ENCODE assay signal across 24 cellular contexts in the genomic region with DNA sequence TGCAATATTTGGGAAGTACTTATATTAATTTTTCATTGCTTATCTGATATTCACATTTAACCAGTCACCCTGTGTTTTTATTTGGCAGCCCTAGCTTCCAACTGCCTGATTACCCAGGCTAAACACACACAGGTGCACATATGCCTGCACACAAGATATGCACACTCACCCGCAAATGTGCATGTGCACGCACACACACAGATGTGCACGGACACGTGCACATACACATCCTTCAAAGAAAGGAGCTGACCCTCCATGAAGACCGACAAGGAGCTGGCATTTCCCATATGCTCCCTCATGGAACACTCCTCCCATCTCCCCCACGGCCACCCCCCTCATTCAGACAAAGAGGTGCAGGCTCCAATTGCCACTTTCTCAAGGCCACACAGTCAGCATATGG.
"Had no signal": no experiment of that assay in that cellular context is flagged by ENCODE, and none has a peak within 500 bp of the region (broad histone marks: within the 10 kb centered on the region; RNA-seq: fewer than 3 reads in every experiment).

No MANE protein-coding gene starts in this region.

- H3K4me1 ChIP-seq: colonic mucosa, esophagus squamous epithelium, gastrocnemius medialis, heart right ventricle, left lung, lower lobe of right lung had no signal

- H3K36me3 Mint-ChIP-seq: mesothelial cell of epicardium had no signal

- H3K36me3 ChIP-seq: colonic mucosa, esophagus squamous epithelium, gastrocnemius medialis, heart right ventricle, left lung, lower lobe of right lung had no signal

- H3K9me3 Mint-ChIP-seq: dendritic cell treated with granulocyte-macrophage colony-stimulating factor and Interleukin-4, amounts not matched to agents 40 ng/mL and 50 ng/mL, for 4 days; effector memory CD8-positive, alpha-beta T cell; endodermal cell; mesothelial cell of epicardium had no signal

- DNase-seq: colonic mucosa; cortex of kidney; effector CD8-positive, alpha-beta T cell; effector memory CD8-positive, alpha-beta T cell; endodermal cell; erythroblast; esophagus squamous epithelium; foreskin fibroblast; foreskin melanocyte; gastrocnemius medialis; heart right ventricle; hippocampal formation; left cardiac atrium; left lung; left ventricle myocardium superior; lower lobe of right lung; mesenchymal stem cell; mucosa of descending colon had no signal

- H3K4me1 Mint-ChIP-seq: mesothelial cell of epicardium had no signal

- H3K9me3 ChIP-seq: colonic mucosa, esophagus squamous epithelium, gastrocnemius medialis, heart right ventricle, left lung, lower lobe of right lung, mucosa of descending colon had no signal

- H3K27ac Mint-ChIP-seq: dendritic cell treated with granulocyte-macrophage colony-stimulating factor and Interleukin-4, amounts not matched to agents 40 ng/mL and 50 ng/mL, for 4 days; effector memory CD8-positive, alpha-beta T cell; endodermal cell; mesothelial cell of epicardium had no signal

- H3K4me3 ChIP-seq: colonic mucosa, esophagus squamous epithelium, gastrocnemius medialis, heart right ventricle, left lung, lower lobe of right lung, mucosa of descending colon had no signal

- H3K4me3 Mint-ChIP-seq: dendritic cell treated with granulocyte-macrophage colony-stimulating factor and Interleukin-4, amounts not matched to agents 40 ng/mL and 50 ng/mL, for 4 days; effector memory CD8-positive, alpha-beta T cell; endodermal cell; mesothelial cell of epicardium had no signal

- H3K27me3 ChIP-seq: colonic mucosa had no signal

- FAIRE-seq: endometrium, islet of Langerhans, keratinocyte had no signal

- H3K27ac ChIP-seq: colonic mucosa, epithelial cell of prostate, esophagus squamous epithelium, gastrocnemius medialis, heart right ventricle, left lung, lower lobe of right lung had no signal
